ENCODE assay signal across 26 cellular contexts in the genomic region with DNA sequence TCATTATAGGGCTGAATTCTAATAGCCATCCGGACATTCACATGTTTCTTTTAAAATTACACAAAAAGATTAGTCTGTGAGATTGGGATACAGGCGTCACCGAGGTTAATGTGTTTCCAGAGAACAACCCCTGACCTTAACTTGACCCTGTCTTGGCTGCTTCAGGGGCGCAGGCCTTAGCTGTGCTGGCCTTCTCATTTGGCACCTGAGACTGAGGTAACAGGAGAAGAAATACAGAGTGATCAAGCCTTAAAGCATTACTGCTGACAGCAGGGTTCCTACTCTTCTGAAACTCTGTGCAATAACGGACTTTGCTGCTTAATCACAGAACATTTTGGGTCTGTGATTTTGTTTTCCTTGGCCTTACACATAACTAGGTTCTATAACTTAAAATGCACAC.
"Had no signal": no experiment of that assay in that cellular context is flagged by ENCODE, and none has a peak within 500 bp of the region (broad histone marks: within the 10 kb centered on the region; RNA-seq: fewer than 3 reads in every experiment).

No MANE protein-coding gene starts in this region.

- H3K4me3 Mint-ChIP-seq: activated B cell treated with CpG ODN at 0.5 μM for 24 hours; activated CD4-positive, alpha-beta T cell treated with anti-CD3 and anti-CD28 coated beads for 36 hours; activated naive CD4-positive, alpha-beta T cell treated with anti-CD3 and anti-CD28 coated beads for 36 hours; T-helper 2 cell treated with Interferon-gamma antibody and Interleukin-4, amounts not matched to agents 5 μg/mL and 100 μg/mL, for 36 hours had no signal

- H3K27ac Mint-ChIP-seq: activated B cell treated with CpG ODN at 0.5 μM for 24 hours; activated CD4-positive, alpha-beta T cell treated with anti-CD3 and anti-CD28 coated beads for 36 hours; activated naive CD4-positive, alpha-beta T cell treated with anti-CD3 and anti-CD28 coated beads for 36 hours; T-helper 2 cell treated with Interferon-gamma antibody and Interleukin-4, amounts not matched to agents 5 μg/mL and 100 μg/mL, for 36 hours had no signal

- H3K4me1 ChIP-seq: breast epithelium, colonic mucosa, pancreas, right atrium auricular region, suprapubic skin, tibial artery had no signal

- H3K27me3 Mint-ChIP-seq: activated B cell treated with CpG ODN at 0.5 μM for 24 hours; activated CD4-positive, alpha-beta T cell treated with anti-CD3 and anti-CD28 coated beads for 36 hours had no signal

- ATAC-seq: activated CD4-positive, alpha-beta T cell treated with anti-CD3 and anti-CD28 coated beads for 36 hours; left colon; mucosa of descending colon; pancreas had no signal

- H3K27me3 ChIP-seq: breast epithelium, colonic mucosa, hepatocyte, pancreas, right atrium auricular region, suprapubic skin, tibial artery had no signal

- DNase-seq: activated B cell treated with CpG ODN at 0.5 μM for 24 hours; activated CD4-positive, alpha-beta T cell treated with anti-CD3 and anti-CD28 coated beads for 36 hours; activated CD4-positive, alpha-beta T cell treated with anti-CD3 and anti-CD28 coated beads, Interleukin-2, amount 50 U/mL, for 4 hours; activated effector memory CD4-positive, alpha-beta T cell treated with Interleukin-2 at 50 U/mL for 16 hours; activated naive CD4-positive, alpha-beta T cell treated with anti-CD3 and anti-CD28 coated beads for 36 hours; amniotic stem cell; colonic mucosa; effector CD8-positive, alpha-beta T cell; left colon; mesendoderm; mucosa of descending colon; pancreas; stimulated activated CD4-positive, alpha-beta T cell treated with anti-CD3 and anti-CD28 coated beads, Interleukin-15, amount 100 ng/mL, for 24 hours; stimulated activated CD4-positive, alpha-beta T cell treated with anti-CD3 and anti-CD28 coated beads, Interleukin-2, amount 100 ng/mL, for 24 hours; stimulated activated naive CD4-positive, alpha-beta T cell; T-helper 1 cell; tibial artery had no signal

- H3K9me3 Mint-ChIP-seq: activated B cell treated with CpG ODN at 0.5 μM for 24 hours; activated naive CD4-positive, alpha-beta T cell treated with anti-CD3 and anti-CD28 coated beads for 36 hours; T-helper 2 cell treated with Interferon-gamma antibody and Interleukin-4, amounts not matched to agents 5 μg/mL and 100 μg/mL, for 36 hours had no signal

- FAIRE-seq: endometrium, frontal cortex, keratinocyte, pancreas had no signal

- H3K79me2 ChIP-seq: hepatocyte had no signal

- H3K4me1 Mint-ChIP-seq: activated B cell treated with CpG ODN at 0.5 μM for 24 hours had no signal

- H2AFZ ChIP-seq: hepatocyte had no signal

- H3K36me3 ChIP-seq: breast epithelium, colonic mucosa, pancreas had no signal

- H3K4me3 ChIP-seq: breast epithelium, colonic mucosa, hepatocyte, lung, mucosa of descending colon, pancreas, right atrium auricular region, suprapubic skin, tibial artery had no signal

- H3K9me3 ChIP-seq: breast epithelium, colonic mucosa, mucosa of descending colon, pancreas, right atrium auricular region, suprapubic skin, tibial artery had no signal

- H3K27ac ChIP-seq: colonic mucosa, hepatocyte, pancreas, right atrium auricular region, suprapubic skin, tibial artery had no signal

- H3K4me2 ChIP-seq: hepatocyte had no signal
